ENCODE assay signal across 17 cellular contexts in genomic region chr3:186247821-186248814, GRCh38.
DNase-seq lines count a peak whose midpoint lies in the region; ATAC-seq and TF ChIP-seq lines count a peak whose summit lies in the region.
"Had no signal": no experiment of that assay in that cellular context is flagged by ENCODE, and none has a peak within 500 bp of the region (broad histone marks: within the 10 kb centered on the region; RNA-seq: fewer than 3 reads in every experiment).

No MANE protein-coding gene starts in this region.

- no peaks in the 10 kb centered on the region for H3K9me3 Mint-ChIP-seq in activated CD4-positive, alpha-beta memory T cell treated with anti-CD3 and anti-CD28 coated beads for 36 hours
- H3K9me3 Mint-ChIP-seq in activated CD4-positive, alpha-beta memory T cell treated with anti-CD3 and anti-CD28 coated beads, Interleukin-2, amount 10 ng/mL, durations not matched to agents 7 days and 5 days, result no peaks in the 10 kb centered on the region
- H3K9me3 Mint-ChIP-seq: activated T-helper 1 cell treated with anti-CD3 and anti-CD28 coated beads, Interleukin-12 subunit alpha, Interleukin-12 subunit beta, Interleukin-2, Interleukin-4 antibody, amounts not matched to agents 30 ng/mL and 10 ng/mL and 1 ng/mL, durations not matched to agents 14 hours and 24 hours and 36 hours; naive thymus-derived CD8-positive, alpha-beta T cell; T-helper 1 cell treated with Interleukin-12 subunit alpha and Interleukin-12 subunit beta and Interleukin-4 antibody, amounts not matched to agents 30 μg/mL and 1 μg/mL, for 36 hours had no signal

- H3K4me1 Mint-ChIP-seq in activated CD4-positive, alpha-beta memory T cell treated with anti-CD3 and anti-CD28 coated beads for 36 hours (ENCODE audit: low read depth), result peaks cover 9% of the 10 kb centered on the region
- no peaks in the 10 kb centered on the region for H3K4me1 Mint-ChIP-seq in activated CD4-positive, alpha-beta memory T cell treated with anti-CD3 and anti-CD28 coated beads, Interleukin-2, amount 10 ng/mL, durations not matched to agents 7 days and 5 days

- CTCF ChIA-PET in activated CD4-positive, alpha-beta memory T cell treated with anti-CD3 and anti-CD28 coated beads for 36 hours (lab: Charles Lee), result interaction anchor here (0.7 to 0.9 kb wide), 3 partner anchors 21 to 305 kb away, joined by 3 read pairs; no protein-coding TSS in a partner anchor
- CTCF ChIA-PET in activated CD4-positive, alpha-beta memory T cell treated with anti-CD3 and anti-CD28 coated beads, Interleukin-2, amount 10 ng/mL, durations not matched to agents 7 days and 5 days (lab: Charles Lee), result interaction anchor here (1.0 to 2.9 kb wide), 3 partner anchors 11 to 369 kb away, joined by 3 to 11 read pairs (median 4); no protein-coding TSS in a partner anchor

- POLR2A ChIA-PET in activated CD4-positive, alpha-beta memory T cell treated with anti-CD3 and anti-CD28 coated beads for 36 hours (lab: Charles Lee), result interaction anchor here (0.5 kb wide), 1 partner anchor 1436 kb away, joined by 3 read pairs; the partner anchor contains the start of gene VPS8
- POLR2A ChIA-PET in activated CD4-positive, alpha-beta memory T cell treated with anti-CD3 and anti-CD28 coated beads, Interleukin-2, amount 10 ng/mL, durations not matched to agents 7 days and 5 days (lab: Charles Lee), result no interaction called here

- H3K27ac Mint-ChIP-seq in activated CD4-positive, alpha-beta memory T cell treated with anti-CD3 and anti-CD28 coated beads for 36 hours, result no peak overlapping the region
- H3K27ac Mint-ChIP-seq in activated CD4-positive, alpha-beta memory T cell treated with anti-CD3 and anti-CD28 coated beads, Interleukin-2, amount 10 ng/mL, durations not matched to agents 7 days and 5 days, result no peak overlapping the region
- H3K27ac Mint-ChIP-seq: activated T-helper 1 cell treated with anti-CD3 and anti-CD28 coated beads, Interleukin-12 subunit alpha, Interleukin-12 subunit beta, Interleukin-2, Interleukin-4 antibody, amounts not matched to agents 30 ng/mL and 10 ng/mL and 1 ng/mL, durations not matched to agents 14 hours and 24 hours and 36 hours; naive thymus-derived CD8-positive, alpha-beta T cell; T-helper 1 cell treated with Interleukin-12 subunit alpha and Interleukin-12 subunit beta and Interleukin-4 antibody, amounts not matched to agents 30 μg/mL and 1 μg/mL, for 36 hours had no signal

- H3K4me3 ChIP-seq in epithelial cell of esophagus (ENCODE audit: low read length) (no peak overlapping the region), H7 (ENCODE audit: insufficient read depth, low read depth, low read length) (no peak overlapping the region)
- H3K4me3 ChIP-seq: psoas muscle, testis had no signal

- H3K4me3 Mint-ChIP-seq in activated CD4-positive, alpha-beta memory T cell treated with anti-CD3 and anti-CD28 coated beads for 36 hours, result no peak overlapping the region
- no peak overlapping the region for H3K4me3 Mint-ChIP-seq in activated CD4-positive, alpha-beta memory T cell treated with anti-CD3 and anti-CD28 coated beads, Interleukin-2, amount 10 ng/mL, durations not matched to agents 7 days and 5 days
- H3K4me3 Mint-ChIP-seq: activated T-helper 1 cell treated with anti-CD3 and anti-CD28 coated beads, Interleukin-12 subunit alpha, Interleukin-12 subunit beta, Interleukin-2, Interleukin-4 antibody, amounts not matched to agents 30 ng/mL and 10 ng/mL and 1 ng/mL, durations not matched to agents 14 hours and 24 hours and 36 hours; naive thymus-derived CD8-positive, alpha-beta T cell; T-helper 1 cell treated with Interleukin-12 subunit alpha and Interleukin-12 subunit beta and Interleukin-4 antibody, amounts not matched to agents 30 μg/mL and 1 μg/mL, for 36 hours had no signal

- peak; percentile 10 for DNase-seq in activated CD4-positive, alpha-beta memory T cell treated with anti-CD3 and anti-CD28 coated beads for 36 hours
- DNase-seq in activated CD4-positive, alpha-beta memory T cell treated with anti-CD3 and anti-CD28 coated beads, Interleukin-2, amount 10 ng/mL, durations not matched to agents 7 days and 5 days, result no peak
- DNase-seq in MV-4-11 (lab: John Stamatoyannopoulos, UW) (peak; percentile 44), epithelial cell of esophagus (ENCODE audit: low read depth) (peak; percentile 24), putamen (ENCODE audit: low spot score) (peak; percentile 15), COLO668 (lab: John Stamatoyannopoulos, UW; ENCODE audit: unreplicated experiment) (no peak), H7 (no peak)
- DNase-seq: activated CD4-positive, alpha-beta T cell treated with anti-CD3 and anti-CD28 coated beads for 4 hours; cortex of kidney; naive thymus-derived CD8-positive, alpha-beta T cell; NCI-H2029; NCI-H510A; psoas muscle; testis had no signal

- H3K27me3 ChIP-seq in H7 (ENCODE audit: control insufficient read depth, insufficient read depth, low read length), result no peaks in the 10 kb centered on the region
- H3K27me3 ChIP-seq: testis had no signal

- intact Hi-C loops in activated CD4-positive, alpha-beta memory T cell treated with anti-CD3 and anti-CD28 coated beads for 36 hours (cut with micrococcal nuclease), result loop anchor here (10.0 kb wide), 1 partner anchor 577 kb away; no protein-coding TSS in a partner anchor

- H3K27me3 Mint-ChIP-seq in activated CD4-positive, alpha-beta memory T cell treated with anti-CD3 and anti-CD28 coated beads for 36 hours, result peaks cover 28% of the 10 kb centered on the region
- H3K27me3 Mint-ChIP-seq in activated CD4-positive, alpha-beta memory T cell treated with anti-CD3 and anti-CD28 coated beads, Interleukin-2, amount 10 ng/mL, durations not matched to agents 7 days and 5 days, result peaks cover 23% of the 10 kb centered on the region

- ATAC-seq in HG03139 (IDR thresholded peaks at IDR 0.05; ENCODE audit: unreplicated experiment), result no peak
- ATAC-seq: naive thymus-derived CD8-positive, alpha-beta T cell; psoas muscle had no signal

- H3K36me3 ChIP-seq in H7 (replicated peaks; ENCODE audit: control insufficient read depth, insufficient read depth, low read length), result no peaks in the 10 kb centered on the region

- TF ChIP-seq CTCF in epithelial cell of esophagus (IDR thresholded peaks at IDR 0.05; ENCODE audit: insufficient read depth, low read depth, low read length, missing control alignments), result no peak

- H3K36me3 Mint-ChIP-seq in activated CD4-positive, alpha-beta memory T cell treated with anti-CD3 and anti-CD28 coated beads for 36 hours, result no peaks in the 10 kb centered on the region
- no peaks in the 10 kb centered on the region for H3K36me3 Mint-ChIP-seq in activated CD4-positive, alpha-beta memory T cell treated with anti-CD3 and anti-CD28 coated beads, Interleukin-2, amount 10 ng/mL, durations not matched to agents 7 days and 5 days (ENCODE audit: low read depth)
- H3K36me3 Mint-ChIP-seq: naive thymus-derived CD8-positive, alpha-beta T cell had no signal

Comparison
In these comparisons a context has a peak if more than half of its experiments do, and no peak if none do; other contexts are left out.
1. DNase-seq: peak in activated CD4-positive, alpha-beta memory T cell treated with anti-CD3 and anti-CD28 coated beads for 36 hours (single experiment), MV-4-11 (single experiment), epithelial cell of esophagus (single experiment) and putamen (single experiment); none in activated CD4-positive, alpha-beta memory T cell treated with anti-CD3 and anti-CD28 coated beads, Interleukin-2, amount 10 ng/mL, durations not matched to agents 7 days and 5 days (single experiment), COLO668 (single experiment) and H7 (single experiment).